Comparison of ENCODE assay signal across 6 cellular contexts in the genomic region with DNA sequence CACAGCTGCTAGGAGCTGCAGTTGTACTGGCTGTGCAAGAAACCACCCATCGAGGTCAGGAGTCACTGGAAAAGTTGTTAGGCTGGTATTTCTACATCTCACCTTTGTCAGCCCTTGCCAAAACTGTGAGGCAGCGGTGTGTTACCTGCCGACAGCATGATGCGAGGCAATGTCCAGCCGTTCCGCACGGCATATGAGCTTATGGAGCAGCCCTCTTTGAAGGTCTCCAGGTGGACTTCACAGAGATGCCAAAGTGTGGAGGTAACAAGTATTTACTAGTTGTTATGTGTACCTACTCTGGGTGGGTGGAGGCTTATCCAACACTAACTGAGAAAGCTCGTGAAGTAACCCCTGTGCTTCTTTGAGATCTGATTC. TPM values are rescaled to one million over a fixed set of nuclear protein-coding genes. Genes with fewer than 3 reads are reported as not detected.
"Had no signal": no experiment of that assay in that cellular context is flagged by ENCODE, and none has a peak within 500 bp of the region (broad histone marks: within the 10 kb centered on the region; RNA-seq: fewer than 3 reads in every experiment).

No MANE protein-coding gene starts in this region.

RNA-seq across cellular contexts. Expression of a gene that starts 6.9 kb away (rescaled TPM):
- total RNA-seq: GM23248, H4, H7, HepG2, HFFc6, HT1080 had no signal

RNA-seq across cellular contexts. Expression of a gene that starts 24.2 kb away (rescaled TPM):
- total RNA-seq: GM23248, H4, HepG2, HFFc6, HT1080 had no signal

RNA-seq across cellular contexts. Expression of a gene that starts 41.3 kb away (rescaled TPM):
- total RNA-seq: GM23248, H4, H7, HT1080 had no signal

RNA-seq across cellular contexts. Expression of a gene that starts 51.7 kb away (rescaled TPM):
- total RNA-seq: GM23248, H4, H7, HepG2, HFFc6, HT1080 had no signal
